In the genomic region with DNA sequence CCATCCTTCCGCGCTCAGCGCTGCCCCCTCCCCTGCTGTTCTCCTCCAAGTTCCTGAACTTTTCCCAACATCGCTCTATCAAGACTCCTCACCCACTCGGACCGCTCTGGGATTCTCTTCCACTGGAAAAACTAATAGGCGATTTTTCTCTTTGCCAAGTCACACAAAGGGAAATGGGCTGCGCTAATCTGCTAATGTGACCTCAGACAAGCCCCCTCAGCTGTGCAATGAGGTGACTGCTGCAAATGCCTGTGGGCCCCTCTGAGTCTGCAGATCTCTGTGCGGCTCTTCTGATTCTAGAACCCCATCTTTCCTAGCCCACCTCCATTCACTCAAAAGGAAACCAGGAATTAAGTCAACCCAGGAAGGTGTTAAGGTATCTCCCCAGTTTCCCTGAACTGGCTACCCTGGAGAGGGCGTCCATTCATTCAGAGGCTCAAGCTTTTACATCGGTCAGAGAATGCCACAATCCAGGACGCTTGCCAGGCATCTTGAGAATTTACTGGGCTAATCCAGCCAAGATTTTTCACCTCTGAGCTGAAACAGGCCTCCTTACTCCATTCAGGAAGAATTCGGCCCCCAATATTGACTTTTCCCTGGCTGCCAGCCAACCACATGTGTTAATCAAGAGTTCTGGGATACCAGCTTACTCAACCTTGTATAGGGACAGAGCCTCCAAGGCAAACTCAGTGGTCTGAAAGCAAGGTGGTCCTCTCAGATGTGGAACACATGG, we compare ENCODE assay signal across 1 cellular context.
TF ChIP-seq lines count a peak whose summit lies in the region.

No MANE protein-coding gene starts in this region.

TF ChIP-seq in IMR-90, 13 proteins besides CTCF, POLR2A, EP300 and RAD21:
- TF ChIP-seq BHLHE40 (IDR thresholded peaks at IDR 0.05; ENCODE audit: low read depth, low read length) (0 out of 2 replicates have a peak, but pooled peaks have one; percentile 4), MAZ (IDR thresholded peaks at IDR 0.05; ENCODE audit: borderline replicate concordance, low read depth, low read length) (peak; percentile 11; the same call in 1 of the 2 replicates), CEBPB (IDR thresholded peaks at IDR 0.05; ENCODE audit: low read depth, low read length) (0 out of 2 replicates have a peak, but pooled peaks have one; percentile 3), CHD1 (IDR thresholded peaks at IDR 0.05; ENCODE audit: low read depth, low read length) (no peak), MXI1 (IDR thresholded peaks at IDR 0.05; ENCODE audit: borderline replicate concordance, low read depth, low read length) (no peak)
TF ChIP-seq in IMR-90: peak in this region for 3.
